ENCODE assay signal across 1 cellular context in genomic region chr14:49770212-49770817, GRCh38.
TF ChIP-seq lines count a peak whose summit lies in the region.

No MANE protein-coding gene starts in this region.

TF ChIP-seq in HepG2, 621 proteins besides CTCF, POLR2A, EP300 and RAD21 (continues in another document):
- no peak; the same call in 1 of the 2 replicates for TF ChIP-seq ZNF782 (CRISPR knock-in tag; IDR thresholded peaks at IDR 0.05; ENCODE audit: borderline replicate concordance)
- TF ChIP-seq ARHGAP35 (CRISPR knock-in tag; IDR thresholded peaks at IDR 0.05; ENCODE audit: borderline replicate concordance) = no peak
- TF ChIP-seq ZNF512B (CRISPR knock-in tag; IDR thresholded peaks at IDR 0.05; ENCODE audit: borderline replicate concordance) = no peak
- peak; percentile 93 for TF ChIP-seq TEAD3 (CRISPR knock-in tag; optimal IDR thresholded peaks at IDR 0.05; ENCODE audit: borderline replicate concordance)
- peak; percentile 71; the same call in 1 of the 2 replicates for TF ChIP-seq ARID3A (IDR thresholded peaks at IDR 0.05; ENCODE audit: low read depth, low read length)
- TF ChIP-seq EZH2 (conservative IDR thresholded peaks at IDR 0.05; ENCODE audit: low read depth, low read length) = no peak
- TF ChIP-seq ISX (CRISPR knock-in tag; conservative IDR thresholded peaks at IDR 0.05) = no peak
- TF ChIP-seq UBTF (CRISPR knock-in tag; IDR thresholded peaks at IDR 0.05) = peak; percentile 24; the same call in 1 of the 2 replicates
- no peak for TF ChIP-seq ZNF432 (CRISPR knock-in tag; IDR thresholded peaks at IDR 0.05; ENCODE audit: borderline replicate concordance)
- peak; percentile 36; the same call in 1 of the 2 replicates for TF ChIP-seq KDM5A (IDR thresholded peaks at IDR 0.05; ENCODE audit: borderline replicate concordance, low read length)
- 0 out of 2 replicates have a peak, but pooled peaks have one; percentile 37 for TF ChIP-seq ZNF724P (CRISPR knock-in tag; IDR thresholded peaks at IDR 0.05; ENCODE audit: borderline replicate concordance)
- TF ChIP-seq ZNF281 (CRISPR knock-in tag; IDR thresholded peaks at IDR 0.05; ENCODE audit: borderline replicate concordance) = peak; percentile 21; the same call in 1 of the 2 replicates
- peak; percentile 79; the same call in 1 of the 2 replicates for TF ChIP-seq DMAP1 (CRISPR knock-in tag; IDR thresholded peaks at IDR 0.05)
- TF ChIP-seq PRPF4 (IDR thresholded peaks at IDR 0.05; ENCODE audit: low read depth, low read length, poor library complexity, severe bottlenecking) = no peak
- TF ChIP-seq ZNF83 (CRISPR knock-in tag; IDR thresholded peaks at IDR 0.05; ENCODE audit: borderline replicate concordance) = no peak
- peak; percentile 73 for TF ChIP-seq TCF7 (IDR thresholded peaks at IDR 0.05; ENCODE audit: low read depth)
- no peak for TF ChIP-seq SP1 (IDR thresholded peaks at IDR 0.05)
- peak; percentile 25; the same call in 1 of the 2 replicates for TF ChIP-seq SP1 (CRISPR knock-in tag; IDR thresholded peaks at IDR 0.05)
- no peak for TF ChIP-seq REL (CRISPR knock-in tag; conservative IDR thresholded peaks at IDR 0.05)
- peak; percentile 94 for TF ChIP-seq SAP130 (CRISPR knock-in tag; IDR thresholded peaks at IDR 0.05; ENCODE audit: low read depth)
- peak; percentile 73 for TF ChIP-seq FOXC1 (CRISPR knock-in tag; IDR thresholded peaks at IDR 0.05; ENCODE audit: borderline replicate concordance)
- peak; percentile 95 for TF ChIP-seq FOXA3 (CRISPR knock-in tag; IDR thresholded peaks at IDR 0.05)
- no peak for TF ChIP-seq SCMH1 (CRISPR knock-in tag; IDR thresholded peaks at IDR 0.05; ENCODE audit: borderline replicate concordance)
- TF ChIP-seq MLXIP (CRISPR knock-in tag; IDR thresholded peaks at IDR 0.05; ENCODE audit: borderline replicate concordance) = no peak
- TF ChIP-seq ZNF230 (CRISPR knock-in tag; IDR thresholded peaks at IDR 0.05) = no peak
- peak; percentile 76 for TF ChIP-seq NKX3-1 (CRISPR knock-in tag; IDR thresholded peaks at IDR 0.05)
- peak; percentile 82; the same call in 1 of the 2 replicates for TF ChIP-seq RERE (CRISPR knock-in tag; IDR thresholded peaks at IDR 0.05; ENCODE audit: low read depth)
- no peak for TF ChIP-seq EHMT2 (IDR thresholded peaks at IDR 0.05; ENCODE audit: borderline replicate concordance, low read depth, low read length)
- no peak for TF ChIP-seq ZNF891 (CRISPR knock-in tag; IDR thresholded peaks at IDR 0.05)
- peak; percentile 13; the same call in 1 of the 2 replicates for TF ChIP-seq HINFP (CRISPR knock-in tag; IDR thresholded peaks at IDR 0.05; ENCODE audit: low read depth)
- TF ChIP-seq REST (IDR thresholded peaks at IDR 0.05; ENCODE audit: borderline replicate concordance in 1 of 2, low read depth in 1 of 2, low read length in 2 of 2) = peak in 1 of 2 experiments; percentile 77; a peak in 2 of 4 replicates
